In the genomic region with DNA sequence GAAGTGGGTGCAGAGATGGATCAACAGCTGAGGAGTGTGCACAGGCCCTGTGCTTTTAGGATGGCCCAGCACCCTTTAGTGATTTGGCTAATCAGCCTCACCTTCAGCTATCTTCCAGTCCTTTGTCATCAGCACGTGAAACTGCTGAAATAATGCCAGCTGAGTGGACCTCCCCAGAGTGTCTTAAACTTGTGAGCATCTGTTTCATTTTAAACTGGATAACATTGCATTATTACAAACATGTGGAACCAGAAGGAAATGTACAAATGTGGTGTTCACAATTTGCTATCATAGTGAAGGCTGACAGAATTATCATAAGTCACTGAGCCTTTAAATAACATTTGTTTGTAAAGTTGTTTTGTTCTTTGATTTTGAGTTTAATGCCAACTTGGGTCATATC, we compare ENCODE assay signal across 27 cellular contexts. TPM values are rescaled to one million over a fixed set of nuclear protein-coding genes. Genes with fewer than 3 reads are reported as not detected.
A peak's percentile ranks its signal among the peaks of the same experiment; 100 is the strongest.
DNase-seq lines count a peak whose midpoint lies in the region; TF ChIP-seq lines count a peak whose summit lies in the region.
"Had no signal": no experiment of that assay in that cellular context is flagged by ENCODE, and none has a peak within 500 bp of the region (broad histone marks: within the 10 kb centered on the region; RNA-seq: fewer than 3 reads in every experiment).

No MANE protein-coding gene starts in this region.

- H3K36me3 ChIP-seq in endodermal cell (ENCODE audit: control insufficient read depth, insufficient read depth, low read length) (no peaks in the 10 kb centered on the region), hepatocyte (replicated peaks; ENCODE audit: insufficient read depth, low read depth) (no peaks in the 10 kb centered on the region), vagina (no peaks in the 10 kb centered on the region)
- H3K36me3 ChIP-seq: SJCRH30, tibial nerve had no signal

- no peak overlapping the region for H3K9ac ChIP-seq in endodermal cell (ENCODE audit: extremely low read depth, low read length, poor library complexity, severe bottlenecking)
- H3K9ac ChIP-seq: KMS-11 had no signal

- peak; percentile 4 for TF ChIP-seq CTCF in endodermal cell (conservative IDR thresholded peaks at IDR 0.05)
- TF ChIP-seq CTCF in hepatocyte (IDR thresholded peaks at IDR 0.05; ENCODE audit: poor library complexity): no peak
- no peak for TF ChIP-seq CTCF in vagina (IDR thresholded peaks at IDR 0.05)
- no peak for TF ChIP-seq CTCF in dorsolateral prefrontal cortex (IDR thresholded peaks at IDR 0.05 in 54 of 56, conservative IDR thresholded peaks at IDR 0.05 in 2 of 56; ENCODE audit: low read depth in 1 of 56, partially characterized antibody in 56 of 56)

- intact Hi-C loops in vagina (cut with DNase I) (no loop called here), dorsolateral prefrontal cortex (cut with DNase I) (no loop called here)

- no peaks in the 10 kb centered on the region for H3K9me3 Mint-ChIP-seq in endodermal cell
- H3K9me3 Mint-ChIP-seq: activated naive CD4-positive, alpha-beta T cell treated with anti-CD3 and anti-CD28 coated beads for 36 hours; activated T-cell treated with anti-CD3 and anti-CD28 coated beads, Interleukin-2, amount 50 U/mL, for 72 hours; naive thymus-derived CD4-positive, alpha-beta T cell; stimulated activated naive CD8-positive, alpha-beta T cell treated with anti-CD3 and anti-CD28 coated beads, Interleukin-15, Interleukin-2, amounts not matched to agents 100 ng/mL and 50 ng/mL, for 24 hours had no signal

- 75 to 94% methylated on average over 1 of the region's 1 CpG for WGBS in endodermal cell (ENCODE audit: insufficient coverage in 1 of 2, insufficient read length in 1 of 2), 2 experiments
- 47% methylated on average over 1 of the region's 1 CpG for WGBS in hepatocyte (ENCODE audit: low lambda C conversion rate, missing lambda C conversion rate)

- H3K9me3 ChIP-seq in endodermal cell (ENCODE audit: control insufficient read depth, low read length) (no peaks in the 10 kb centered on the region), hepatocyte (ENCODE audit: low read depth) (no peaks in the 10 kb centered on the region), vagina (no peaks in the 10 kb centered on the region)
- H3K9me3 ChIP-seq: SJCRH30, tibial nerve had no signal

- H3K27me3 ChIP-seq in endodermal cell (ENCODE audit: control insufficient read depth, insufficient read depth, low read length, poor library complexity, severe bottlenecking): no peaks in the 10 kb centered on the region
- no peaks in the 10 kb centered on the region for H3K27me3 ChIP-seq in hepatocyte
- H3K27me3 ChIP-seq in vagina: no peaks in the 10 kb centered on the region
- H3K27me3 ChIP-seq in dorsolateral prefrontal cortex: no peaks in the 10 kb centered on the region
- H3K27me3 ChIP-seq: SJCRH30, tibial nerve had no signal

- no peak overlapping the region for H2AFZ ChIP-seq in hepatocyte

- no peaks in the 10 kb centered on the region for H4K20me1 ChIP-seq in hepatocyte (ENCODE audit: insufficient read depth, poor library complexity, severe bottlenecking)

- no peaks in the 10 kb centered on the region for H3K27me3 Mint-ChIP-seq in endodermal cell (ENCODE audit: insufficient read depth)
- H3K27me3 Mint-ChIP-seq: stimulated activated naive CD8-positive, alpha-beta T cell treated with anti-CD3 and anti-CD28 coated beads, Interleukin-15, Interleukin-2, amounts not matched to agents 100 ng/mL and 50 ng/mL, for 24 hours had no signal

- no peak overlapping the region for H3K4me3 Mint-ChIP-seq in endodermal cell
- H3K4me3 Mint-ChIP-seq: activated naive CD4-positive, alpha-beta T cell treated with anti-CD3 and anti-CD28 coated beads for 36 hours; activated T-cell treated with anti-CD3 and anti-CD28 coated beads, Interleukin-2, amount 50 U/mL, for 72 hours; naive thymus-derived CD4-positive, alpha-beta T cell; stimulated activated naive CD8-positive, alpha-beta T cell treated with anti-CD3 and anti-CD28 coated beads, Interleukin-15, Interleukin-2, amounts not matched to agents 100 ng/mL and 50 ng/mL, for 24 hours had no signal

- H3K9me2 ChIP-seq in hepatocyte (replicated peaks; ENCODE audit: insufficient read depth): no peaks in the 10 kb centered on the region

- no peaks in the 10 kb centered on the region for H3K79me2 ChIP-seq in hepatocyte

- H3K27ac Mint-ChIP-seq in endodermal cell: no peak overlapping the region
- H3K27ac Mint-ChIP-seq: activated naive CD4-positive, alpha-beta T cell treated with anti-CD3 and anti-CD28 coated beads for 36 hours; activated T-cell treated with anti-CD3 and anti-CD28 coated beads, Interleukin-2, amount 50 U/mL, for 72 hours; naive thymus-derived CD4-positive, alpha-beta T cell; stimulated activated naive CD8-positive, alpha-beta T cell treated with anti-CD3 and anti-CD28 coated beads, Interleukin-15, Interleukin-2, amounts not matched to agents 100 ng/mL and 50 ng/mL, for 24 hours had no signal

- H3K4me3 ChIP-seq in endodermal cell (ENCODE audit: low read length) (no peak overlapping the region), hepatocyte (no peak overlapping the region), vagina (no peak overlapping the region), dorsolateral prefrontal cortex (no peak overlapping the region)
- H3K4me3 ChIP-seq: SJCRH30, tibial nerve had no signal

- DNase-seq in NCI-H524 (lab: John Stamatoyannopoulos, UW) (peak; percentile 65 to 86), NCI-H524 treated with DMSO at 0.1 percent for 48 hours (lab: John Stamatoyannopoulos, UW) (no peak), endodermal cell (no peak), hepatocyte (ENCODE audit: low spot score) (no peak), vagina (ENCODE audit: extremely low spot score in 2 of 2) (no peak), HPDE6-E6E7 (ENCODE audit: extremely low spot score) (no peak), NCI-H226 (no peak), dorsolateral prefrontal cortex (no peak)
- DNase-seq: activated naive CD4-positive, alpha-beta T cell treated with anti-CD3 and anti-CD28 coated beads for 36 hours; activated T-cell treated with anti-CD3 and anti-CD28 coated beads, Interleukin-2, amount 50 U/mL, for 72 hours; anterior cingulate cortex; central memory CD4-positive, alpha-beta T cell; dermis blood vessel endothelial cell; EL; naive thymus-derived CD4-positive, alpha-beta T cell; NCI-H1694 treated with DMSO at 0.1 percent for 48 hours; NCI-H2227 treated with DMSO at 0.1 percent for 48 hours; PC-3; SJCRH30; stimulated activated CD4-positive, alpha-beta T cell treated with anti-CD3 and anti-CD28 coated beads, Interleukin-4, amount 100 ng/mL, for 4 hours; T-helper 1 cell had no signal

- no peak overlapping the region for H3K27ac ChIP-seq in endodermal cell (ENCODE audit: low read depth, low read length)
- peak overlapping the region; percentile 21 for H3K27ac ChIP-seq in hepatocyte
- peak overlapping the region; percentile 52 for H3K27ac ChIP-seq in vagina
- H3K27ac ChIP-seq in dorsolateral prefrontal cortex: no peak overlapping the region
- H3K27ac ChIP-seq: C4-2B, KMS-11, SJCRH30 had no signal

- no peaks in the 10 kb centered on the region for H3K36me3 Mint-ChIP-seq in endodermal cell (ENCODE audit: low read depth)

- no peak for TF ChIP-seq POLR2A in vagina (IDR thresholded peaks at IDR 0.05)

- H3K4me2 ChIP-seq in hepatocyte: peak overlapping the region; percentile 29
- H3K4me2 ChIP-seq: KMS-11 had no signal

- peaks cover 5% of the 10 kb centered on the region for H3K4me1 ChIP-seq in endodermal cell (ENCODE audit: control insufficient read depth, insufficient read depth, low read length)
- H3K4me1 ChIP-seq in hepatocyte (ENCODE audit: insufficient read depth): peaks cover 21% of the 10 kb centered on the region
- peaks cover 6% of the 10 kb centered on the region for H3K4me1 ChIP-seq in vagina
- H3K4me1 ChIP-seq: SJCRH30 had no signal

- peaks cover 20% of the 10 kb centered on the region for H3K4me1 Mint-ChIP-seq in endodermal cell

RNA-seq across cellular contexts. Expression of a gene that starts 15.2 kb away (rescaled TPM):
- total RNA-seq in endodermal cell (not detected), hepatocyte (0.24 TPM in 1 of 2 replicates, not detected in the other), vagina (0.49 TPM), dorsolateral prefrontal cortex (1 to 10 TPM in 117 of 120 experiments, under 1 TPM in 3; 0.67 to 9.1 (median 2.3) TPM)
- polyA plus RNA-seq in endodermal cell (2013, experiment 1 of 2): not detected
- not detected for polyA plus RNA-seq in endodermal cell (2013, experiment 2 of 2)
- polyA plus RNA-seq in hepatocyte: 0.11 TPM in 1 of 2 replicates, not detected in the other
- total RNA-seq: dermis blood vessel endothelial cell, osteoblast, PC-3 had no signal

RNA-seq across cellular contexts. Expression of a gene that starts 53.5 kb away (rescaled TPM):
- total RNA-seq in endodermal cell (not detected), hepatocyte (7.0 and 8.8 TPM in 2 replicates), vagina (12.3 TPM), dorsolateral prefrontal cortex (not detected)
- polyA plus RNA-seq in endodermal cell (2013, experiment 1 of 2): 0.14 TPM
- 0.29 TPM for polyA plus RNA-seq in endodermal cell (2013, experiment 2 of 2)
- polyA plus RNA-seq in hepatocyte: 11.0 and 13.2 TPM in 2 replicates
- total RNA-seq: A172; dermis blood vessel endothelial cell; naive thymus-derived CD4-positive, alpha-beta T cell; osteoblast; SJCRH30; tibial nerve had no signal
- polyA plus RNA-seq: naive thymus-derived CD4-positive, alpha-beta T cell had no signal

Comparison
In these comparisons a context has a peak if more than half of its experiments do, and no peak if none do; other contexts are left out.
1. DNase-seq: peak in NCI-H524 (2 of 2); none in NCI-H524 treated with DMSO at 0.1 percent for 48 hours (single experiment), endodermal cell (single experiment), hepatocyte (single experiment), vagina (0 of 2), HPDE6-E6E7 (single experiment), NCI-H226 (single experiment) and dorsolateral prefrontal cortex (0 of 10).
2. H3K27ac ChIP-seq: peak in hepatocyte (single experiment) and vagina (single experiment); none in endodermal cell (single experiment) and dorsolateral prefrontal cortex (0 of 59).